Comparison of ENCODE assay signal across 22 cellular contexts in the genomic region with DNA sequence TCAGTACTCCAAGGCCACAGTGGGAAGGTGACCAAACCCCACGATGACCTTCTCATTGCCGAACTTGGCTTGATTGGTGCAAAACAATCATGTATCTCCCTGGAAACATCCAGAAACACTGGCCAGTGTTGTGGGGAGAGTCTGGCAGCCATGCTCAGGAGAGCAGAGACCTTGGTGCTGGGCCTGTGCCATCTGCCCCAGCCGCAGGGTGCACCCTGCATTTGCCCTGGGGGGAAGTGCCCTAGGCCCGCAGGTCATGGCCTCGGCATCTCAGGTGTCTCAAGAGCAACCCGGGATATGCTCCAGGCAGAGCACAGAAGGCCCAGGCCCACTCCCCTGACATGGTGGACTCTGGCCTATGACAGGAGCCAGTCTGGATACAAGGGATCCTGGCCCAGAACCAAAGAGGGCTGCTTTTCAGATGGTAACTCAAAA.
"Had no signal": no experiment of that assay in that cellular context is flagged by ENCODE, and none has a peak within 500 bp of the region (broad histone marks: within the 10 kb centered on the region; RNA-seq: fewer than 3 reads in every experiment).

No MANE protein-coding gene starts in this region.

- DNase-seq: activated CD4-positive, alpha-beta T cell treated with anti-CD3 and anti-CD28 coated beads for 1 hour; activated CD4-positive, alpha-beta T cell treated with anti-CD3 and anti-CD28 coated beads, Interleukin-2, amount 50 U/mL, for 1 hour; activated CD8-positive, alpha-beta T cell treated with anti-CD3 and anti-CD28 coated beads, Interleukin-2, amount 10 ng/mL, durations not matched to agents 7 days and 5 days; activated gamma-delta T cell; anterior cingulate cortex; brain microvascular endothelial cell; central memory CD4-positive, alpha-beta T cell; dorsolateral prefrontal cortex; sigmoid colon; stimulated activated CD4-positive, alpha-beta T cell treated with anti-CD3 and anti-CD28 coated beads, Interleukin-4, amount 100 ng/mL, for 24 hours; stimulated activated naive CD4-positive, alpha-beta T cell treated with Interleukin-2 at 50 U/mL for 16 hours; T-helper 1 cell; transverse colon had no signal

- H3K4me1 ChIP-seq: pancreas, transverse colon had no signal

- H3K27ac ChIP-seq: brain microvascular endothelial cell, neutrophil, pancreas, transverse colon had no signal

- H3K4me1 Mint-ChIP-seq: activated naive CD4-positive, alpha-beta T cell treated with anti-CD3 and anti-CD28 coated beads, Interleukin-2, amount 50 U/mL, for 24 hours had no signal

- H3K36me3 ChIP-seq: brain microvascular endothelial cell, neutrophil, pancreas, sigmoid colon, transverse colon had no signal

- H3K27me3 Mint-ChIP-seq: activated naive CD4-positive, alpha-beta T cell treated with anti-CD3 and anti-CD28 coated beads, Interleukin-2, amount 50 U/mL, for 24 hours; natural killer cell treated with Interleukin-12 subunit alpha and Interleukin-12 subunit beta and Interleukin-15 and Interleukin-18, amount 100 ng/mL, for 72 hours had no signal

- H3K4me3 ChIP-seq: dorsolateral prefrontal cortex, pancreas, sigmoid colon, transverse colon had no signal

- FAIRE-seq: colon, pancreas, TTC549, urothelium cell line had no signal

- ATAC-seq: activated CD8-positive, alpha-beta T cell treated with anti-CD3 and anti-CD28 coated beads, Interleukin-2, amount 10 ng/mL, durations not matched to agents 7 days and 5 days; natural killer cell treated with Interleukin-12 subunit alpha and Interleukin-12 subunit beta and Interleukin-15 and Interleukin-18, amount 100 ng/mL, for 72 hours; pancreas had no signal

- H3K9me3 Mint-ChIP-seq: activated naive CD4-positive, alpha-beta T cell treated with anti-CD3 and anti-CD28 coated beads, Interleukin-2, amount 50 U/mL, for 24 hours; activated T-helper 1 cell treated with anti-CD3 and anti-CD28 coated beads, Interleukin-12 subunit alpha, Interleukin-12 subunit beta, Interleukin-2, Interleukin-4 antibody, amounts not matched to agents 30 ng/mL and 10 ng/mL and 1 ng/mL, durations not matched to agents 14 hours and 24 hours and 36 hours; memory B cell; natural killer cell treated with Interleukin-12 subunit alpha and Interleukin-12 subunit beta and Interleukin-15 and Interleukin-18, amount 100 ng/mL, for 72 hours had no signal

- H3K27ac Mint-ChIP-seq: activated CD8-positive, alpha-beta T cell treated with anti-CD3 and anti-CD28 coated beads, Interleukin-2, amount 10 ng/mL, durations not matched to agents 7 days and 5 days; activated naive CD4-positive, alpha-beta T cell treated with anti-CD3 and anti-CD28 coated beads, Interleukin-2, amount 50 U/mL, for 24 hours; activated T-helper 1 cell treated with anti-CD3 and anti-CD28 coated beads, Interleukin-12 subunit alpha, Interleukin-12 subunit beta, Interleukin-2, Interleukin-4 antibody, amounts not matched to agents 30 ng/mL and 10 ng/mL and 1 ng/mL, durations not matched to agents 14 hours and 24 hours and 36 hours; memory B cell; natural killer cell treated with Interleukin-12 subunit alpha and Interleukin-12 subunit beta and Interleukin-15 and Interleukin-18, amount 100 ng/mL, for 72 hours had no signal

- H3K4me3 Mint-ChIP-seq: activated CD8-positive, alpha-beta T cell treated with anti-CD3 and anti-CD28 coated beads, Interleukin-2, amount 10 ng/mL, durations not matched to agents 7 days and 5 days; activated naive CD4-positive, alpha-beta T cell treated with anti-CD3 and anti-CD28 coated beads, Interleukin-2, amount 50 U/mL, for 24 hours; activated T-helper 1 cell treated with anti-CD3 and anti-CD28 coated beads, Interleukin-12 subunit alpha, Interleukin-12 subunit beta, Interleukin-2, Interleukin-4 antibody, amounts not matched to agents 30 ng/mL and 10 ng/mL and 1 ng/mL, durations not matched to agents 14 hours and 24 hours and 36 hours; memory B cell; natural killer cell treated with Interleukin-12 subunit alpha and Interleukin-12 subunit beta and Interleukin-15 and Interleukin-18, amount 100 ng/mL, for 72 hours had no signal

- H3K27me3 ChIP-seq: dorsolateral prefrontal cortex, pancreas, sigmoid colon, transverse colon had no signal

- H3K9me3 ChIP-seq: neutrophil, pancreas, sigmoid colon, transverse colon had no signal

- H3K36me3 Mint-ChIP-seq: activated naive CD4-positive, alpha-beta T cell treated with anti-CD3 and anti-CD28 coated beads, Interleukin-2, amount 50 U/mL, for 24 hours; natural killer cell treated with Interleukin-12 subunit alpha and Interleukin-12 subunit beta and Interleukin-15 and Interleukin-18, amount 100 ng/mL, for 72 hours had no signal
